8 cellular contexts compared by ENCODE assay signal in the genomic region with DNA sequence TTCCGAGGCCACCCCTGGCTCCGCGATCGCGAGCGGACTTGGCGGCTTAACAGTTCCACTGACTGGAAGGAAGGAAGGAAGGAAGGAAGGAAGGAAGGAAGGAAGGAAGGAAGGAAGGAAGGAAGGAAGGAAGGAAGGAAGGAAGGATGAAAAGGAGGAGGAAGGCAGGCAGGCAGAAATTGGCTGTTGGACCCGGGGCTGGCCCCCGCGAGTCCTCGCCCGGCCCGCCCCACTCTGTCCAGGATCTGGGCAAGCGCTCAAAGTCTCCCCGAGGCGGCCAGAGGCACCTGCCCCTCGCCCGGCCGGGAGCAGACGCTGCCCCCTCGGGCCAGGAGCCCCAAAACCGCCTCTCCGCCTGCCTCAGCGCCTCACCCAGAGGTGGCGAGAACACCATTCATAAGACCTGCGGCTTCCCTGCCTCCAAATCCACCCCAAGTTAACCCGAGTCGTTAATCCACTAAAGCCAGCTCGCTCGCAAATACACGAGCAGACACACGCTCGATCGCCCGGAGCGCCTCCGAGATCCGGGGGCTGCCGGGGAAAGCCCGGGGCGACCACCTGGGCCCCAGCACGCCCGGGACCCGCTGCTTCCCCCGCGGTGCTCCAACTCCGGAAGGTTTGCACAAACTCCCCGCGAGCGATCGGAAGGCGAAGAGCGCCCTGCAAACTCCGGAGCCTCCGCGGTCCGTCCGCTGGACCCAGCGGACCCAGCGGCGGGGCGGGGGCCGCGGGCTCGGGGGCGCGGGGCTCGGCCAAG. TPM values are rescaled to one million over a fixed set of nuclear protein-coding genes. Genes with fewer than 3 reads are reported as not detected.
DNase-seq lines count a peak whose midpoint lies in the region; ATAC-seq and TF ChIP-seq lines count a peak whose summit lies in the region.

No MANE protein-coding gene starts in this region.

- in situ Hi-C loops in brain microvascular endothelial cell (cut with HindIII; ENCODE audit: low pct_ligation_motif_present, low sequenced_read_pairs): no loop called here

- POLR2A ChIA-PET in RWPE1 (lab: Yijun Ruan, JAX; ENCODE audit: low non-redundant PET): no interaction called here

- H3K9ac ChIP-seq in skeletal muscle tissue (ENCODE audit: low read depth in 1 of 3, low read length in 3 of 3): peak overlapping the region; percentile 80 to 90 (median 81)

- peak overlapping the region; percentile 57 for H3K4me3 ChIP-seq in H7 (ENCODE audit: insufficient read depth, low read depth, low read length)
- H3K4me3 ChIP-seq in brain microvascular endothelial cell (ENCODE audit: low read depth, low read length): peak overlapping the region; percentile 67
- peak overlapping the region; percentile 83 to 89 (median 88) for H3K4me3 ChIP-seq in skeletal muscle tissue (ENCODE audit: low read length in 3 of 3)

- CTCF ChIA-PET in RWPE1 (lab: Yijun Ruan, JAX): interaction anchor here (0.5 to 2.6 kb wide), 8 partner anchors 9 to 379 kb away, joined by 3 to 9 read pairs (median 4); no protein-coding TSS in a partner anchor

- H3K27ac ChIP-seq in RWPE1 (peak overlapping the region; percentile 62), brain microvascular endothelial cell (peak overlapping the region; percentile 20), skeletal muscle tissue (ENCODE audit: low read depth, low read length) (no peak overlapping the region)

- no peak for ATAC-seq in GM18520 (IDR thresholded peaks at IDR 0.05; ENCODE audit: unreplicated experiment)
- ATAC-seq in GM18870 (IDR thresholded peaks at IDR 0.05; ENCODE audit: unreplicated experiment): no peak

- TF ChIP-seq CTCF in RWPE1 (conservative IDR thresholded peaks at IDR 0.05; ENCODE audit: low read depth) (no peak), brain microvascular endothelial cell (IDR thresholded peaks at IDR 0.05; ENCODE audit: low read depth, low read length, missing control alignments) (no peak)

- H3K36me3 ChIP-seq in H7 (replicated peaks; ENCODE audit: control insufficient read depth, insufficient read depth, low read length) (no peaks in the 10 kb centered on the region), brain microvascular endothelial cell (replicated peaks) (no peaks in the 10 kb centered on the region), skeletal muscle tissue (ENCODE audit: control insufficient read depth in 3 of 3, insufficient read depth in 3 of 3, low read length in 3 of 3) (no peaks in the 10 kb centered on the region)

- peaks cover 54% of the 10 kb centered on the region for H3K27me3 ChIP-seq in H7 (ENCODE audit: control insufficient read depth, insufficient read depth, low read length)
- no peaks in the 10 kb centered on the region for H3K27me3 ChIP-seq in brain microvascular endothelial cell (replicated peaks)
- H3K27me3 ChIP-seq in skeletal muscle tissue (ENCODE audit: control insufficient read depth in 3 of 3, insufficient read depth in 3 of 3, low read length in 3 of 3): no peaks in the 10 kb centered on the region

- DNase-seq in DMS79 treated with DMSO at 0.1 percent for 48 hours (lab: John Stamatoyannopoulos, UW) (peak; percentile 56), H7 (peak; percentile 80), RWPE1 (ENCODE audit: low spot score) (peak; percentile 34), brain microvascular endothelial cell (no peak), iris pigment epithelial cell (ENCODE audit: low read depth) (peak; percentile 40)

- H3K4me1 ChIP-seq in skeletal muscle tissue (ENCODE audit: control insufficient read depth in 3 of 3, insufficient read depth in 3 of 3, low read length in 3 of 3): peaks cover 24 to 50% (median 37%) of the 10 kb centered on the region in 3 donors

- H3K9me3 ChIP-seq in skeletal muscle tissue (ENCODE audit: control insufficient read depth in 3 of 3, low read length in 3 of 3): no peaks in the 10 kb centered on the region

RNA-seq across cellular contexts. Expression of a gene that starts 0.8 kb away (rescaled TPM):
- total RNA-seq in H7 (2014; rRNA removed; shearing (Covaris generic)): 0.55 and 0.59 TPM in 2 replicates
- 1.6 TPM for total RNA-seq in skeletal muscle tissue

RNA-seq across cellular contexts. Expression of a gene that starts 33.2 kb away (rescaled TPM):
- 13.2 and 14.0 TPM in 2 replicates for total RNA-seq in H7 (2014; rRNA removed; shearing (Covaris generic))
- total RNA-seq in skeletal muscle tissue: 11.5 TPM
